Comparison of ENCODE assay signal across 22 cellular contexts in the genomic region with DNA sequence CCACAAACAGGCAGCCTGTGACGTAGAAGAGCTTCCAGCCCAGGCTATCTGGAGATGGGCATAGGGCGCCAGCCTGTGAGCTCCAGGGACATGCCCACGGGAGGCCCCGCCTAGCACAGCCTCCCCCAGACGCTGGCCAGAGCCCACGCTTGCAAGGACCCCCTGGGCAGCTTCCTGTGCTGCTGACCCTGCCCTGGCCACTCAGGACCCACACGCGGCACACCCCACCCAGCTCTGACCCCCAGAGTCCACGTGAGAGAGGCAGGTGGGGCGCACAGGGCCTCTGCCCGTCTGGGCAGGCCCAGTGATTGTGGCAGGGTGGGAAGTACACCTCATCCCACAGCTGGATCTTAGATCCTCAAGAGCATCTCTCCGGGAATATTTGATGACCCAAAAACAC. TPM values are rescaled to one million over a fixed set of nuclear protein-coding genes. Genes with fewer than 3 reads are reported as not detected.
DNase-seq lines count a peak whose midpoint lies in the region; ATAC-seq and TF ChIP-seq lines count a peak whose summit lies in the region.
"Had no signal": no experiment of that assay in that cellular context is flagged by ENCODE, and none has a peak within 500 bp of the region (broad histone marks: within the 10 kb centered on the region; RNA-seq: fewer than 3 reads in every experiment).

No MANE protein-coding gene starts in this region.

- H3K79me1 ChIP-seq in neuronal stem cell (ENCODE audit: low read depth, low read length) = peaks cover 23% of the 10 kb centered on the region

- no peak overlapping the region for H3K14ac ChIP-seq in neuronal stem cell (ENCODE audit: low read length)

- peaks cover 24% of the 10 kb centered on the region for H3K36me3 Mint-ChIP-seq in activated naive CD8-positive, alpha-beta T cell treated with anti-CD3 and anti-CD28 coated beads, Interleukin-2, amount 50 U/mL, for 24 hours (ENCODE audit: low read depth)

- H2AK5ac ChIP-seq in neuronal stem cell (ENCODE audit: low read depth, low read length) = no peak overlapping the region

- H3K27me3 Mint-ChIP-seq in activated naive CD8-positive, alpha-beta T cell treated with anti-CD3 and anti-CD28 coated beads, Interleukin-2, amount 50 U/mL, for 24 hours = no peaks in the 10 kb centered on the region
- H3K27me3 Mint-ChIP-seq: stimulated activated naive CD8-positive, alpha-beta T cell treated with anti-CD3 and anti-CD28 coated beads, Interleukin-15, Interleukin-2, amounts not matched to agents 100 ng/mL and 50 ng/mL, for 24 hours had no signal

- WGBS in neuronal stem cell (ENCODE audit: extremely low coverage in 2 of 2, insufficient read length in 2 of 2, insufficient replicate concordance in 1 of 2), 2 donors = no CpG with 5 or more reads among the region's 12 CpGs

- H4K91ac ChIP-seq in neuronal stem cell (ENCODE audit: low read depth, low read length, poor library complexity) = no peak overlapping the region

- H3K36me3 ChIP-seq in neuronal stem cell (replicated peaks in 1 of 2; ENCODE audit: control insufficient read depth in 2 of 2, insufficient read depth in 2 of 2, low read length in 2 of 2) = peaks cover 24 to 68% of the 10 kb centered on the region in 2 donors
- H3K36me3 ChIP-seq: BE2C, transverse colon had no signal

- no peak overlapping the region for H3K4me2 ChIP-seq in neuronal stem cell (ENCODE audit: insufficient read depth, low read length, poor library complexity, severe bottlenecking)
- H3K4me2 ChIP-seq: SK-N-SH had no signal

- H3K4me1 Mint-ChIP-seq in activated naive CD8-positive, alpha-beta T cell treated with anti-CD3 and anti-CD28 coated beads, Interleukin-2, amount 50 U/mL, for 24 hours = peaks cover 36% of the 10 kb centered on the region

- no peak overlapping the region for H3K4ac ChIP-seq in neuronal stem cell (ENCODE audit: low read length)

- H2AFZ ChIP-seq in neuronal stem cell (ENCODE audit: low read length) = no peak overlapping the region

- H3K9me3 ChIP-seq in neuronal stem cell (replicated peaks in 1 of 2; ENCODE audit: control insufficient read depth in 2 of 2, insufficient read depth in 1 of 2, low read depth in 1 of 2, low read length in 2 of 2) = peaks cover 2 to 6% of the 10 kb centered on the region in 2 donors
- H3K9me3 ChIP-seq: BE2C, body of pancreas, Peyer's patch, psoas muscle, SK-N-SH, transverse colon had no signal

- no peaks in the 10 kb centered on the region for H3K27me3 ChIP-seq in neuronal stem cell (ENCODE audit: control insufficient read depth in 3 of 3, insufficient read depth in 3 of 3, low read depth in 1 of 3, low read length in 3 of 3)
- H3K27me3 ChIP-seq: BE2C, body of pancreas, Peyer's patch, transverse colon had no signal

- no peak overlapping the region for H3K9ac ChIP-seq in neuronal stem cell (ENCODE audit: low read depth, low read length, poor library complexity)
- H3K9ac ChIP-seq: SK-N-SH had no signal

- peak; percentile 26 for DNase-seq in activated CD4-positive, CD25-positive, alpha-beta regulatory T cell treated with anti-CD3 and anti-CD28 coated beads, Interleukin-2, amount 50 U/mL, for 72 hours
- DNase-seq in activated CD4-positive, CD25-positive, alpha-beta regulatory T cell (lab: John Stamatoyannopoulos, UW) = no peak
- no peak for DNase-seq in activated naive CD8-positive, alpha-beta T cell treated with anti-CD3 and anti-CD28 coated beads, Interleukin-2, amount 50 U/mL, for 24 hours
- DNase-seq in neuronal stem cell (ENCODE audit: low spot score) (no peak), hypothalamus (lab: John Stamatoyannopoulos, UW) (no peak)
- no peak for DNase-seq in stimulated activated CD4-positive, alpha-beta T cell treated with anti-CD3 and anti-CD28 coated beads, Interleukin-15, amount 100 ng/mL, for 24 hours
- DNase-seq in activated effector memory CD4-positive, alpha-beta T cell treated with Interleukin-2 at 50 U/mL for 16 hours = no peak
- DNase-seq: 8988T; activated CD8-positive, alpha-beta memory T cell treated with anti-CD3 and anti-CD28 coated beads, Interleukin-2, amount 50 U/mL, for 4 hours; activated naive CD4-positive, alpha-beta T cell treated with Interleukin-2 at 50 U/mL for 16 hours; BE2C; body of pancreas; NCI-H1105 treated with DMSO at 0.1 percent for 48 hours; NCI-H510A treated with DMSO at 0.1 percent for 48 hours; Peyer's patch; psoas muscle; stimulated activated CD4-positive, alpha-beta T cell treated with anti-CD3 and anti-CD28 coated beads, Interleukin-2, amount 100 ng/mL, for 24 hours; transverse colon had no signal

- H3K23ac ChIP-seq in neuronal stem cell (ENCODE audit: low read depth, low read length, poor library complexity) = peak overlapping the region; percentile 55

- H3K27ac Mint-ChIP-seq in activated naive CD8-positive, alpha-beta T cell treated with anti-CD3 and anti-CD28 coated beads, Interleukin-2, amount 50 U/mL, for 24 hours = peak overlapping the region; percentile 56

- peak overlapping the region; percentile 82 for H2BK5ac ChIP-seq in neuronal stem cell (ENCODE audit: low read length)

- peak overlapping the region; percentile 59 for H3K18ac ChIP-seq in neuronal stem cell (ENCODE audit: low read length)

- ATAC-seq in activated naive CD8-positive, alpha-beta T cell treated with anti-CD3 and anti-CD28 coated beads, Interleukin-2, amount 50 U/mL, for 24 hours = no peak
- ATAC-seq: activated CD4-positive, CD25-positive, alpha-beta regulatory T cell treated with anti-CD3 and anti-CD28 coated beads, Interleukin-2, amount 50 U/mL, for 24 hours; body of pancreas; psoas muscle had no signal

- no peak overlapping the region for H3K27ac ChIP-seq in neuronal stem cell (replicated peaks; ENCODE audit: low read length)
- H3K27ac ChIP-seq: body of pancreas, psoas muscle, transverse colon had no signal

- no peak overlapping the region for H2BK15ac ChIP-seq in neuronal stem cell (ENCODE audit: low read length)

- H2BK120ac ChIP-seq in neuronal stem cell (ENCODE audit: low read depth, low read length) = no peak overlapping the region

- no peak overlapping the region for H3K4me3 ChIP-seq in neuronal stem cell (ENCODE audit: low read length in 2 of 2)
- H3K4me3 ChIP-seq: body of pancreas, Peyer's patch, psoas muscle, transverse colon had no signal

- no peaks in the 10 kb centered on the region for H3K9me3 Mint-ChIP-seq in activated naive CD8-positive, alpha-beta T cell treated with anti-CD3 and anti-CD28 coated beads, Interleukin-2, amount 50 U/mL, for 24 hours
- H3K9me3 Mint-ChIP-seq: stimulated activated naive CD8-positive, alpha-beta T cell treated with anti-CD3 and anti-CD28 coated beads, Interleukin-15, Interleukin-2, amounts not matched to agents 100 ng/mL and 50 ng/mL, for 24 hours had no signal

- peaks cover 10 to 16% of the 10 kb centered on the region in 2 donors for H3K4me1 ChIP-seq in neuronal stem cell (ENCODE audit: control insufficient read depth in 2 of 2, insufficient read depth in 1 of 2, low read depth in 1 of 2, low read length in 2 of 2)

- no peak overlapping the region for H3K4me3 Mint-ChIP-seq in activated naive CD8-positive, alpha-beta T cell treated with anti-CD3 and anti-CD28 coated beads, Interleukin-2, amount 50 U/mL, for 24 hours
- H3K4me3 Mint-ChIP-seq: stimulated activated naive CD8-positive, alpha-beta T cell treated with anti-CD3 and anti-CD28 coated beads, Interleukin-15, Interleukin-2, amounts not matched to agents 100 ng/mL and 50 ng/mL, for 24 hours had no signal

- no peak overlapping the region for H4K8ac ChIP-seq in neuronal stem cell (ENCODE audit: low read depth, low read length)

- no peak overlapping the region for H2BK12ac ChIP-seq in neuronal stem cell (ENCODE audit: low read length)

- peak; percentile 31 for TF ChIP-seq POLR2A in GM19193 (IDR thresholded peaks at IDR 0.05; ENCODE audit: extremely low read depth, insufficient read depth, insufficient read length)

RNA-seq across cellular contexts. Expression of a gene that starts 3.9 kb away (rescaled TPM):
- 42.0 TPM for polyA plus RNA-seq in neuronal stem cell (2013, experiment 1 of 2)
- 41.3 TPM for polyA plus RNA-seq in neuronal stem cell (2013, experiment 2 of 2)

RNA-seq across cellular contexts. Expression of a gene that starts 11.9 kb away (rescaled TPM):
- polyA plus RNA-seq in neuronal stem cell (2013, experiment 1 of 2) = 107 TPM
- 107 TPM for polyA plus RNA-seq in neuronal stem cell (2013, experiment 2 of 2)

RNA-seq across cellular contexts. Expression of a gene that starts 28.3 kb away (rescaled TPM):
- polyA plus RNA-seq in neuronal stem cell (2013, experiment 1 of 2) = 14.8 TPM
- 15.3 TPM for polyA plus RNA-seq in neuronal stem cell (2013, experiment 2 of 2)

RNA-seq across cellular contexts. Expression of a gene that starts 28.5 kb away (rescaled TPM):
- polyA plus RNA-seq in neuronal stem cell (2013, experiment 1 of 2) = 19.9 TPM
- polyA plus RNA-seq in neuronal stem cell (2013, experiment 2 of 2) = 19.4 TPM
